8 cellular contexts compared by ENCODE assay signal in genomic region chr5:154753792-154754191, GRCh38. TPM values are rescaled to one million over a fixed set of nuclear protein-coding genes. Genes with fewer than 3 reads are reported as not detected.
DNase-seq lines count a peak whose midpoint lies in the region; ATAC-seq, FAIRE-seq and TF ChIP-seq lines count a peak whose summit lies in the region.

No MANE protein-coding gene starts in this region.

- CTCF ChIA-PET in K562 (lab: Yijun Ruan, JAX; ENCODE audit: low intra/inter-chr PET ratio) = no interaction called here

- TF ChIP-seq CTCF in C4-2B (conservative IDR thresholded peaks at IDR 0.05) (no peak), K562 (IDR thresholded peaks at IDR 0.05 in 2 of 3, conservative IDR thresholded peaks at IDR 0.05 in 1 of 3; ENCODE audit: insufficient read depth in 2 of 3, low read depth in 1 of 3, low read length in 3 of 3) (no peak), kidney (IDR thresholded peaks at IDR 0.05; ENCODE audit: borderline replicate concordance, extremely low read depth, insufficient read depth) (no peak)

- peaks cover 21 to 32% of the 10 kb centered on the region in 2 experiments for H3K4me1 ChIP-seq in K562 (replicated peaks in 1 of 2; ENCODE audit: control insufficient read depth in 2 of 2, insufficient read depth in 2 of 2, low read length in 2 of 2)
- H3K4me1 ChIP-seq in kidney (ENCODE audit: control insufficient read depth in 1 of 2, insufficient read depth in 1 of 2, low read depth in 1 of 2, low read length in 2 of 2) = peaks cover 15 to 21% of the 10 kb centered on the region in 2 donors

- peaks cover 52% of the 10 kb centered on the region for H3K79me2 ChIP-seq in K562 (ENCODE audit: control insufficient read depth, insufficient read depth, low read length)

- H3K4me3 Mint-ChIP-seq in IgD-negative memory B cell = peak overlapping the region; percentile 81 to 96 (median 92)
- H3K4me3 Mint-ChIP-seq in stimulated activated naive CD8-positive, alpha-beta T cell treated with anti-CD3 and anti-CD28 coated beads, Interleukin-15, amount 100 ng/mL, for 72 hours = peak overlapping the region; percentile 88 to 98

- 4% methylated on average over 5 of the region's 5 CpGs for WGBS in K562 (ENCODE audit: insufficient coverage, low coverage, missing lambda C conversion rate)

- FAIRE-seq in K562 (lab: Jason Lieb, UNC) = no peak
- peak; percentile 27 for FAIRE-seq in kidney (lab: Jason Lieb, UNC)

- H4K20me1 ChIP-seq in K562 (replicated peaks; ENCODE audit: control insufficient read depth, insufficient read depth, low read length) = peaks cover 10% of the 10 kb centered on the region

- H3K4me3 ChIP-seq in K562 (peak overlapping the region; percentile 48), kidney (ENCODE audit: low read length in 2 of 2) (peak overlapping the region in 1 of 2 donors; percentile 62)

- no peaks in the 10 kb centered on the region for H3K9me3 ChIP-seq in K562 (replicated peaks; ENCODE audit: control insufficient read depth, insufficient read depth, low read depth, low read length)
- H3K9me3 ChIP-seq in kidney (ENCODE audit: control insufficient read depth in 1 of 2, low read length in 2 of 2) = no peaks in the 10 kb centered on the region

- H3K9ac ChIP-seq in K562 (ENCODE audit: insufficient read depth in 1 of 2, low read depth in 2 of 2, low read length in 2 of 2) = peak overlapping the region; percentile 73 to 94; a peak in 3 of 4 replicates
- H3K9ac ChIP-seq in kidney (ENCODE audit: low read length in 2 of 2) = peak overlapping the region in 1 of 2 donors; percentile 77

- TF ChIP-seq POLR2A in K562 (conservative IDR thresholded peaks at IDR 0.05) = no peak

- peak overlapping the region; percentile 71 to 98 (median 96) for H3K27ac Mint-ChIP-seq in IgD-negative memory B cell
- peak overlapping the region; percentile 99 for H3K27ac Mint-ChIP-seq in stimulated activated naive CD8-positive, alpha-beta T cell treated with anti-CD3 and anti-CD28 coated beads, Interleukin-15, amount 100 ng/mL, for 72 hours

- peak overlapping the region; percentile 86 for H2AFZ ChIP-seq in K562 (ENCODE audit: low read depth, low read length)

- peaks cover 18 to 21% (median 20%) of the 10 kb centered on the region in 3 donors for H3K4me1 Mint-ChIP-seq in IgD-negative memory B cell
- peaks cover 35% of the 10 kb centered on the region for H3K4me1 Mint-ChIP-seq in stimulated activated naive CD8-positive, alpha-beta T cell treated with anti-CD3 and anti-CD28 coated beads, Interleukin-15, amount 100 ng/mL, for 72 hours

- no peaks in the 10 kb centered on the region for H3K27me3 Mint-ChIP-seq in IgD-negative memory B cell
- H3K27me3 Mint-ChIP-seq in stimulated activated naive CD8-positive, alpha-beta T cell treated with anti-CD3 and anti-CD28 coated beads, Interleukin-15, amount 100 ng/mL, for 72 hours = no peaks in the 10 kb centered on the region

- no peaks in the 10 kb centered on the region for H3K9me3 Mint-ChIP-seq in IgD-negative memory B cell
- H3K9me3 Mint-ChIP-seq in stimulated activated naive CD8-positive, alpha-beta T cell treated with anti-CD3 and anti-CD28 coated beads, Interleukin-15, amount 100 ng/mL, for 72 hours = no peaks in the 10 kb centered on the region

- in situ Hi-C loops in K562 (cut with MboI) = no loop called here

- H3K36me3 ChIP-seq in K562 (ENCODE audit: control insufficient read depth, insufficient read depth, low read length) (peaks cover 9% of the 10 kb centered on the region), kidney (ENCODE audit: control insufficient read depth in 1 of 2, insufficient read depth in 2 of 2, low read length in 2 of 2) (no peaks in the 10 kb centered on the region)

- peak overlapping the region; percentile 83 for H3K4me2 ChIP-seq in K562 (ENCODE audit: insufficient read depth, low read length)

- POLR2A ChIA-PET in K562 (lab: Yijun Ruan, JAX) = interaction anchor here (0.7 to 1.8 kb wide), 7 partner anchors 9 to 119 kb away, joined by 3 to 7 read pairs (median 3); no protein-coding TSS in a partner anchor

- no peak for TF ChIP-seq RAD21 in K562 (CRISPR knock-in tag; conservative IDR thresholded peaks at IDR 0.05 in 1 of 2, IDR thresholded peaks at IDR 0.05 in 1 of 2)

- H3K27me3 ChIP-seq in K562 (ENCODE audit: control insufficient read depth in 2 of 2, insufficient read depth in 2 of 2, low read length in 2 of 2) = no peaks in the 10 kb centered on the region

- peak overlapping the region; percentile 100 for H3K27ac ChIP-seq in C4-2B
- H3K27ac ChIP-seq in K562 (ENCODE audit: extremely low read depth, low read depth, low read length) = peak overlapping the region; percentile 99
- peak overlapping the region; percentile 97 to 98 for H3K27ac ChIP-seq in kidney (ENCODE audit: low read depth in 2 of 2, low read length in 2 of 2)

- DNase-seq in K562 (ENCODE audit: extremely low read depth in 1 of 4, low spot score in 3 of 4) (peak in 2 of 4 experiments; percentile 27 to 57), kidney (peak; percentile 83), activated gamma-delta T cell (lab: John Stamatoyannopoulos, UW) (no peak)
- no peak for DNase-seq in stimulated activated naive CD8-positive, alpha-beta T cell treated with anti-CD3 and anti-CD28 coated beads, Interleukin-15, amount 100 ng/mL, for 72 hours

- no peak for TF ChIP-seq EP300 in K562 (IDR thresholded peaks at IDR 0.05; ENCODE audit: low read length)

- intact Hi-C loops in K562 (cut with micrococcal nuclease) = loop anchor here (2.0 kb wide), 2 partner anchors 59 to 105 kb away; partner anchors contain the start of gene CNOT8
- intact Hi-C loops in kidney (cut with DNase I) = no loop called here

- peaks cover 1% of the 10 kb centered on the region for H3K36me3 Mint-ChIP-seq in IgD-negative memory B cell

- H3K9me1 ChIP-seq in K562 (ENCODE audit: control insufficient read depth, insufficient read depth, low read length) = no peaks in the 10 kb centered on the region

- no peak for ATAC-seq in K562
- no peak for ATAC-seq in stimulated activated naive CD8-positive, alpha-beta T cell treated with anti-CD3 and anti-CD28 coated beads, Interleukin-15, amount 100 ng/mL, for 72 hours
- no peak for ATAC-seq in HG02588 (IDR thresholded peaks at IDR 0.05; ENCODE audit: unreplicated experiment)
- no peak for ATAC-seq in HG03571 (IDR thresholded peaks at IDR 0.05; ENCODE audit: unreplicated experiment)

- BruUV-seq in K562 (replicated peaks; lab: Mats Ljungman, UMichigan) = no TSS peak

TF ChIP-seq in K562, 482 proteins besides CTCF, POLR2A, EP300 and RAD21 (continues in another document):
- no peak for TF ChIP-seq KLF13 (tag; IDR thresholded peaks at IDR 0.05; ENCODE audit: borderline replicate concordance, low read depth)
- TF ChIP-seq DDX20 (tag; IDR thresholded peaks at IDR 0.05; ENCODE audit: low read depth) = no peak
- no peak for TF ChIP-seq RBM17 (IDR thresholded peaks at IDR 0.05; ENCODE audit: borderline replicate concordance, low read depth, low read length)
- TF ChIP-seq E2F6 (IDR thresholded peaks at IDR 0.05; ENCODE audit: borderline replicate concordance in 1 of 2, extremely low read depth in 1 of 2, insufficient read depth in 1 of 2, insufficient read length in 1 of 2, low read depth in 1 of 2, low read length in 1 of 2, poor library complexity in 1 of 2, severe bottlenecking in 1 of 2) = peak; percentile 25 to 33
- no peak for TF ChIP-seq PRPF4 (IDR thresholded peaks at IDR 0.05; ENCODE audit: insufficient read depth, low read depth, low read length, poor library complexity, severe bottlenecking)
- no peak for TF ChIP-seq IRF9 (tag; IDR thresholded peaks at IDR 0.05)
- TF ChIP-seq ETV5 (CRISPR knock-in tag; IDR thresholded peaks at IDR 0.05; ENCODE audit: low read depth) = no peak
- TF ChIP-seq HDAC8 (tag; IDR thresholded peaks at IDR 0.05) = no peak
- no peak for TF ChIP-seq ID3 (CRISPR knock-in tag; IDR thresholded peaks at IDR 0.05)
- no peak for TF ChIP-seq ID3 (tag; IDR thresholded peaks at IDR 0.05)

RNA-seq across cellular contexts. Expression of gene LARP1, which starts 1.4 kb away (rescaled TPM):
- polyA plus RNA-seq in IgD-negative memory B cell (24.9 TPM), K562 (2011; rRNA removed) (74.2 and 82.6 TPM in 2 replicates), K562 (2014; fragmentation: Illumina TruSeq; extraction: Trizol) (184 and 201 TPM in 2 replicates), K562 (2014; fragmentation: Nextera tagmentation; extraction: Ambion mirVana) (10 to 100 TPM; 22.6 to 54.7 TPM), K562 (2014; rRNA removed) (113 and 114 TPM in 2 replicates), kidney (ENCODE audit: insufficient read depth, low read depth, low replicate concordance) (25.2 TPM)
- total RNA-seq in K562 (2011; cell fraction: chromatin; rRNA removed; ENCODE audit: low replicate concordance) = 329 and 371 TPM in 2 replicates
- total RNA-seq in K562 (2011; cell fraction: nucleolus; rRNA removed) = 172 and 190 TPM in 2 replicates
- total RNA-seq in K562 (2011; cell fraction: nucleoplasm; rRNA removed) = 207 and 246 TPM in 2 replicates
- total RNA-seq in K562 (2014; rRNA removed) (80.4 and 108 TPM in 2 replicates), K562 (2014; rRNA removed; fragmentation: Illumina TruSeq; extraction: Trizol) (103 and 123 TPM in 2 replicates), K562 (2015; rRNA removed; fragmentation: Illumina TruSeq; extraction: Trizol) (92.0 and 99.1 TPM in 2 replicates), K562 (2021) (267 and 300 TPM in 2 replicates), kidney (155 TPM)
- 50.4 and 50.8 TPM in 2 replicates for polyA plus RNA-seq in K562 (2011; cell fraction: cytosol; rRNA removed)
- 249 and 279 TPM in 2 replicates for polyA plus RNA-seq in K562 (2011; cell fraction: nucleus; rRNA removed)
- 72.9 and 116 TPM in 2 replicates for polyA plus RNA-seq in K562 (2012)
- 95.4 and 99.1 TPM in 2 replicates for polyA minus RNA-seq in K562 (2011; rRNA and poly(A)+ RNA removed)
- polyA minus RNA-seq in K562 (2011; cell fraction: cytosol; rRNA and poly(A)+ RNA removed) = 92.4 and 104 TPM in 2 replicates
- polyA minus RNA-seq in K562 (2011; cell fraction: nucleus; rRNA and poly(A)+ RNA removed) = 77.0 and 118 TPM in 2 replicates
